ENCODE assay signal across 1 cellular context in the genomic region with DNA sequence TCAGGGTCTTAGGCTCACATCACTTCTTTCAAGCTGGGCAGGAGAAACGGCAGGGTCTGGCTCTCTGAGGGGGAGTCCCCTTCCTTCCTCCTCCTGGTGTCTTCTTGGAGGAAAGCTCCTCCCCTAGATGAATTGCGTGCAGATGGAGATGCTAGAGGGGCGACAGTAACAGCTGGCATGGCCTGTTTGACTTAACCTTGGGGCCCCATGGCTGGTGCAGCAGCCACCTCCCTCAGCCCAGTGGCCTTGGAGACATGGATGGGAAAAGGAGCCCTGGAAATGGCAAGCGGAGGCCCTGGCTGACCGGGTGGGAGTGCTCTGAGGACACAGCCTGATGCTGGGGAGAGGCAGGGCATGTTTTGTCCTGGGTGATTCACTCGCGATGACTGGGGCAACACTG.
TF ChIP-seq lines count a peak whose summit lies in the region.

No MANE protein-coding gene starts in this region.

TF ChIP-seq in GM23338, 12 proteins besides CTCF, POLR2A, EP300 and RAD21 (continued from another document):
- TF ChIP-seq REST (IDR thresholded peaks at IDR 0.05; ENCODE audit: unreplicated experiment) (no peak), ETS1 (IDR thresholded peaks at IDR 0.05) (no peak), ZNF462 (CRISPR knock-in tag; IDR thresholded peaks at IDR 0.05) (no peak), EZH2phosphoT487 (IDR thresholded peaks at IDR 0.05; ENCODE audit: unreplicated experiment) (no peak)
